22 cellular contexts compared by ENCODE assay signal in the genomic region with DNA sequence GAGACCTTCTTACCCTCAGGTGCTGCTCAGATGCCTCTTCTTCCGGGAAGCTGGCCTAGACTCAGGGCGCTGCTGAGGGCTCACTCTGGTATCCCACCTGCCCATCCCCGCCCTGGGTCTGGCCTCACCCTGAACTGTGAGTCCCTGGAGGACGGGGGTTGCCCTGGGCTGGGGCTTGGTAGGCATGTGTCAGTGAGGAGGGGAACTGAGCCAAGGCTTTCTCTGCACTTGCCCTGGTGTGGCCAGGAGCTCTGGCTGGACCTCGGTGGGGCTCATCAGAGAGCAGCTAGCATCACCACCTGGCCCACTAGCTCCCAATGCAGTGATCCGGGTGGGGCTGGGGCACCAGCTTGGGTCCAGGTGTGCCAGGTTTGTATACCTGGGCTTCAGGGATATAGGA. TPM values are rescaled to one million over a fixed set of nuclear protein-coding genes. Genes with fewer than 3 reads are reported as not detected.
DNase-seq lines count a peak whose midpoint lies in the region; ATAC-seq, FAIRE-seq and TF ChIP-seq lines count a peak whose summit lies in the region.
"Had no signal": no experiment of that assay in that cellular context is flagged by ENCODE, and none has a peak within 500 bp of the region (broad histone marks: within the 10 kb centered on the region; RNA-seq: fewer than 3 reads in every experiment).

No MANE protein-coding gene starts in this region.

- H3K27me3 ChIP-seq in PC-3 (ENCODE audit: low read length), result 0 out of 2 replicates have a peak, but pooled peaks cover 12% of the 10 kb centered on the region
- H3K27me3 ChIP-seq in small intestine (ENCODE audit: control insufficient read depth in 2 of 2, insufficient read depth in 2 of 2, low read length in 2 of 2), result no peaks in the 10 kb centered on the region

- H2AFZ ChIP-seq in PC-3 (ENCODE audit: low read length), result no peak overlapping the region

- H3K36me3 ChIP-seq in PC-3 (ENCODE audit: low read depth, low read length), result no peaks in the 10 kb centered on the region
- H3K36me3 ChIP-seq in small intestine (ENCODE audit: control insufficient read depth in 2 of 2, insufficient read depth in 2 of 2, low read length in 2 of 2), result no peaks in the 10 kb centered on the region
- H3K36me3 ChIP-seq: HAP-1 had no signal

- H3K4me3 ChIP-seq in PC-3 (ENCODE audit: low read length) (no peak overlapping the region), small intestine (ENCODE audit: low read depth in 1 of 2, low read length in 2 of 2) (no peak overlapping the region)
- H3K4me3 ChIP-seq: A549, GM12878, HAP-1 had no signal

- no peak overlapping the region for H3K4me3 Mint-ChIP-seq in natural killer cell treated with Interleukin-12 subunit alpha and Interleukin-12 subunit beta and Interleukin-15 and Interleukin-18, amount 100 ng/mL, for 72 hours
- H3K4me3 Mint-ChIP-seq in natural killer cell (no peak overlapping the region), glutamatergic neuron (ENCODE audit: unreplicated experiment) (peak overlapping the region; percentile 3)
- no peak overlapping the region for H3K4me3 Mint-ChIP-seq in stimulated activated memory B cell treated with anti-CD40 and anti-IgM and Interleukin-4, amounts not matched to agents 10 μg/mL and 1 μg/mL and 100 μg/mL, for 72 hours
- H3K4me3 Mint-ChIP-seq: CD8-positive, alpha-beta T cell had no signal

- no TSS peak for BruUV-seq in PC-3 (replicated peaks; lab: Mats Ljungman, UMichigan)

- POLR2A ChIA-PET in PC-3 (lab: Charles Lee; ENCODE audit: unreplicated experiment), result no interaction called here

- no peak for TF ChIP-seq CTCF in natural killer cell (IDR thresholded peaks at IDR 0.05)
- no peak for TF ChIP-seq CTCF in glutamatergic neuron (IDR thresholded peaks at IDR 0.05; ENCODE audit: partially characterized antibody, unreplicated experiment)
- TF ChIP-seq CTCF in PC-3 (conservative IDR thresholded peaks at IDR 0.05; ENCODE audit: low read depth, low read length), result no peak

- no peaks in the 10 kb centered on the region for H3K79me2 ChIP-seq in PC-3 (ENCODE audit: low read length)

- no peaks in the 10 kb centered on the region for H4K20me1 ChIP-seq in PC-3 (ENCODE audit: low read length)

- no peak overlapping the region for H3K9ac ChIP-seq in PC-3 (ENCODE audit: low read length)

- peaks cover 0 to 13% of the 10 kb centered on the region in 2 donors for H3K27me3 Mint-ChIP-seq in natural killer cell treated with Interleukin-12 subunit alpha and Interleukin-12 subunit beta and Interleukin-15 and Interleukin-18, amount 100 ng/mL, for 72 hours
- H3K27me3 Mint-ChIP-seq in natural killer cell (ENCODE audit: low read depth in 2 of 2) (peaks cover 0 to 4% of the 10 kb centered on the region in 2 donors), glutamatergic neuron (ENCODE audit: unreplicated experiment) (peaks cover 28% of the 10 kb centered on the region)
- H3K27me3 Mint-ChIP-seq in stimulated activated memory B cell treated with anti-CD40 and anti-IgM and Interleukin-4, amounts not matched to agents 10 μg/mL and 1 μg/mL and 100 μg/mL, for 72 hours, result peaks cover 13% of the 10 kb centered on the region

- peak; percentile 15 to 40 for ATAC-seq in natural killer cell treated with Interleukin-12 subunit alpha and Interleukin-12 subunit beta and Interleukin-15 and Interleukin-18, amount 100 ng/mL, for 72 hours
- ATAC-seq in natural killer cell (no peak), PC-3 (no peak), HG03097 (IDR thresholded peaks at IDR 0.05; ENCODE audit: low FRiP score, unreplicated experiment) (no peak)
- ATAC-seq in stimulated activated memory B cell treated with anti-CD40 and anti-IgM and Interleukin-4, amounts not matched to agents 10 μg/mL and 1 μg/mL and 100 μg/mL, for 72 hours, result peak; percentile 24
- ATAC-seq: CD8-positive, alpha-beta T cell; GM12878 had no signal

- WGBS in small intestine, 3 donors, result 78 to 86% (median 82%) methylated on average over 6 of the region's 6 CpGs

- no peak for FAIRE-seq in small intestine (lab: Jason Lieb, UNC)
- FAIRE-seq: A549, GM12878, H1, HTR-8/SVneo had no signal

- no peaks in the 10 kb centered on the region for H3K9me2 ChIP-seq in PC-3 (replicated peaks; ENCODE audit: low read length)

- no peak overlapping the region for H3K27ac ChIP-seq in PC-3 (ENCODE audit: low read length)
- H3K27ac ChIP-seq in small intestine (ENCODE audit: low read depth in 1 of 2, low read length in 1 of 2), result no peak overlapping the region
- H3K27ac ChIP-seq: 22Rv1, A549 had no signal

- H3F3A ChIP-seq in PC-3 (ENCODE audit: low read length, unreplicated experiment), result no peaks in the 10 kb centered on the region

- CTCF ChIA-PET in PC-3 (lab: Charles Lee), result no interaction called here

- intact Hi-C loops in natural killer cell (cut with micrococcal nuclease) (no loop called here), PC-3 (cut with micrococcal nuclease) (no loop called here)

- no peaks in the 10 kb centered on the region for H3K4me1 ChIP-seq in PC-3 (ENCODE audit: insufficient read depth, low read length)
- no peaks in the 10 kb centered on the region for H3K4me1 ChIP-seq in small intestine (ENCODE audit: control insufficient read depth in 2 of 2, insufficient read depth in 1 of 2, low read depth in 1 of 2, low read length in 1 of 2)
- H3K4me1 ChIP-seq: A549 had no signal

- H3K4me1 Mint-ChIP-seq in natural killer cell treated with Interleukin-12 subunit alpha and Interleukin-12 subunit beta and Interleukin-15 and Interleukin-18, amount 100 ng/mL, for 72 hours (ENCODE audit: low read depth in 2 of 2), result peaks cover 0 to 9% of the 10 kb centered on the region in 2 donors
- H3K4me1 Mint-ChIP-seq in natural killer cell (no peaks in the 10 kb centered on the region), glutamatergic neuron (ENCODE audit: low read depth, unreplicated experiment) (peaks cover 60% of the 10 kb centered on the region)
- H3K4me1 Mint-ChIP-seq in stimulated activated memory B cell treated with anti-CD40 and anti-IgM and Interleukin-4, amounts not matched to agents 10 μg/mL and 1 μg/mL and 100 μg/mL, for 72 hours, result no peaks in the 10 kb centered on the region

- H3K27ac Mint-ChIP-seq in natural killer cell treated with Interleukin-12 subunit alpha and Interleukin-12 subunit beta and Interleukin-15 and Interleukin-18, amount 100 ng/mL, for 72 hours, result no peak overlapping the region
- no peak overlapping the region for H3K27ac Mint-ChIP-seq in natural killer cell
- H3K27ac Mint-ChIP-seq in glutamatergic neuron (ENCODE audit: unreplicated experiment), result peak overlapping the region; percentile 78
- H3K27ac Mint-ChIP-seq in stimulated activated memory B cell treated with anti-CD40 and anti-IgM and Interleukin-4, amounts not matched to agents 10 μg/mL and 1 μg/mL and 100 μg/mL, for 72 hours, result no peak overlapping the region
- H3K27ac Mint-ChIP-seq: CD8-positive, alpha-beta T cell had no signal

- DNase-seq in natural killer cell treated with Interleukin-12 subunit alpha and Interleukin-12 subunit beta and Interleukin-15 and Interleukin-18, amount 100 ng/mL, for 72 hours (ENCODE audit: low spot score), result no peak
- no peak for DNase-seq in natural killer cell
- no peak for DNase-seq in glutamatergic neuron
- no peak for DNase-seq in effector CD4-positive, alpha-beta T cell
- no peak for DNase-seq in PC-3
- no peak for DNase-seq in small intestine
- DNase-seq: AML-193; Calu3; CD8-positive, alpha-beta T cell; DMS 273 treated with DMSO at 0.1 percent for 48 hours; DMS53; DND-41; EL; IMR-90 had no signal

- peaks cover 6% of the 10 kb centered on the region for H3K9me3 Mint-ChIP-seq in natural killer cell treated with Interleukin-12 subunit alpha and Interleukin-12 subunit beta and Interleukin-15 and Interleukin-18, amount 100 ng/mL, for 72 hours
- H3K9me3 Mint-ChIP-seq in natural killer cell (no peaks in the 10 kb centered on the region), glutamatergic neuron (ENCODE audit: unreplicated experiment) (peaks cover 24% of the 10 kb centered on the region)
- peaks cover 11% of the 10 kb centered on the region for H3K9me3 Mint-ChIP-seq in stimulated activated memory B cell treated with anti-CD40 and anti-IgM and Interleukin-4, amounts not matched to agents 10 μg/mL and 1 μg/mL and 100 μg/mL, for 72 hours
- H3K9me3 Mint-ChIP-seq: CD8-positive, alpha-beta T cell had no signal

- no peak overlapping the region for H3K4me2 ChIP-seq in PC-3 (ENCODE audit: low read length)
- H3K4me2 ChIP-seq: A549 had no signal

- no peaks in the 10 kb centered on the region for H3K36me3 Mint-ChIP-seq in natural killer cell treated with Interleukin-12 subunit alpha and Interleukin-12 subunit beta and Interleukin-15 and Interleukin-18, amount 100 ng/mL, for 72 hours
- H3K36me3 Mint-ChIP-seq in natural killer cell (no peaks in the 10 kb centered on the region), glutamatergic neuron (ENCODE audit: unreplicated experiment) (peaks cover 17% of the 10 kb centered on the region)
- no peaks in the 10 kb centered on the region for H3K36me3 Mint-ChIP-seq in stimulated activated memory B cell treated with anti-CD40 and anti-IgM and Interleukin-4, amounts not matched to agents 10 μg/mL and 1 μg/mL and 100 μg/mL, for 72 hours
- H3K36me3 Mint-ChIP-seq: CD8-positive, alpha-beta T cell had no signal

- H3K9me3 ChIP-seq in PC-3 (ENCODE audit: low read length) (no peaks in the 10 kb centered on the region), small intestine (ENCODE audit: control insufficient read depth, low read depth) (no peaks in the 10 kb centered on the region)
- H3K9me3 ChIP-seq: A549, HAP-1 had no signal

RNA-seq across cellular contexts. Expression of a gene that starts 15.6 kb away (rescaled TPM):
- not detected for total RNA-seq in natural killer cell treated with Interleukin-12 subunit alpha and Interleukin-12 subunit beta and Interleukin-15 and Interleukin-18, amount 100 ng/mL, for 72 hours
- total RNA-seq in natural killer cell (under 1 TPM in 1 of 3 donors, not detected in 2; 0.07 TPM), glutamatergic neuron (ENCODE audit: unreplicated experiment) (49.4 TPM), PC-3 (2014; rRNA removed) (1.2 and 1.4 TPM in 2 replicates)
- under 1 TPM in 1 of 3 donors, not detected in 2; 0.01 TPM for polyA plus RNA-seq in small intestine
- total RNA-seq: CD8-positive, alpha-beta T cell had no signal

Comparison
In these comparisons a context has a peak if more than half of its experiments do, and no peak if none do; other contexts are left out.
1. ATAC-seq: peak in natural killer cell treated with Interleukin-12 subunit alpha and Interleukin-12 subunit beta and Interleukin-15 and Interleukin-18, amount 100 ng/mL, for 72 hours (2 of 2) and stimulated activated memory B cell treated with anti-CD40 and anti-IgM and Interleukin-4, amounts not matched to agents 10 μg/mL and 1 μg/mL and 100 μg/mL, for 72 hours (single experiment); none in natural killer cell (0 of 3), PC-3 (single experiment) and HG03097 (single experiment).
2. RNA of a gene that starts 15.6 kb away (total RNA-seq): 49.4 TPM in glutamatergic neuron (single experiment); 1.2 to 1.4 TPM in PC-3, not detected in natural killer cell treated with Interleukin-12 subunit alpha and Interleukin-12 subunit beta and Interleukin-15 and Interleukin-18, amount 100 ng/mL, for 72 hours and 0.07 TPM in natural killer cell; every median in the first group is over 10 times any median in the second.